In the genomic region with DNA sequence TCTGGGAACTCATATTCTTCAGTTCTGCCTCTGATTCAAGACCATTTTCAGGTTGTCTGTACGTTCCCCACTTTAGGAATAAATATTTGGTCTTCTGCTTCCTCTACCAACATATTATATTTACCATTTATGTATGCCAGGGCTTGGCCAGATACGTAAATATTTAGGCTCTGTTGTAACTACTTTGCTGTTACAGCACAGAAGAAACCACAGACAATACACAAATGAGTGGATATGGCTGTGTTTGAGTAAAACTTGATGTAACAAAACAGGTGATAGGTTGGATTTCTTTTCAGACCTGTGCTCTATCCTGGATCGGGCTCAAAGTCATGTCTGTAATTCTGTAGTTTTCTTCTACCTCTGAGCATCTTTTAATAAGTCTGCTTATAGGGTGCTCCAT, we compare ENCODE assay signal across 18 cellular contexts. TPM values are rescaled to one million over a fixed set of nuclear protein-coding genes. Genes with fewer than 3 reads are reported as not detected.
DNase-seq lines count a peak whose midpoint lies in the region; ATAC-seq, FAIRE-seq and TF ChIP-seq lines count a peak whose summit lies in the region.
"Had no signal": no experiment of that assay in that cellular context is flagged by ENCODE, and none has a peak within 500 bp of the region (broad histone marks: within the 10 kb centered on the region; RNA-seq: fewer than 3 reads in every experiment).

No MANE protein-coding gene starts in this region.

- H3K36me3 ChIP-seq in GM12878 (ENCODE audit: control insufficient read depth in 2 of 2, insufficient read depth in 2 of 2, low read length in 1 of 2) (peaks cover 0 to 35% of the 10 kb centered on the region in 2 experiments), neutrophil (peaks cover 35% of the 10 kb centered on the region), tibial artery (peaks cover 27 to 31% (median 29%) of the 10 kb centered on the region in 3 donors), Caco-2 (ENCODE audit: control insufficient read depth, insufficient read depth, low read length) (no peaks in the 10 kb centered on the region; the same call in 1 of the 2 replicates)

- intact Hi-C loops in activated CD4-positive, alpha-beta T cell treated with anti-CD3 and anti-CD28 coated beads for 36 hours (cut with DNase I, micrococcal nuclease), result loop anchor here in 1 of 2 experiments (5.0 kb wide), 1 partner anchor 36 kb away; a partner anchor contains a TSS
- intact Hi-C loops in GM12878 (cut with micrococcal nuclease; ENCODE audit: unreplicated experiment) (no loop called here), tibial artery (cut with DNase I; ENCODE audit: low total_unique reads) (no loop called here), Caco-2 (cut with micrococcal nuclease; ENCODE audit: unreplicated experiment) (no loop called here)

- no peaks in the 10 kb centered on the region for H3K9me3 ChIP-seq in GM12878 (replicated peaks; ENCODE audit: control insufficient read depth, insufficient read depth, low read length)
- no peaks in the 10 kb centered on the region for H3K9me3 ChIP-seq in neutrophil
- H3K9me3 ChIP-seq in tibial artery, result no peaks in the 10 kb centered on the region
- H3K9me3 ChIP-seq in Caco-2, result no peaks in the 10 kb centered on the region
- H3K9me3 ChIP-seq: upper lobe of right lung had no signal

- ATAC-seq in activated CD4-positive, alpha-beta T cell treated with anti-CD3 and anti-CD28 coated beads for 36 hours, result peak; percentile 94
- ATAC-seq in GM12878, result peak; percentile 67
- ATAC-seq: upper lobe of right lung had no signal

- in situ Hi-C loops in GM12878 (cut with MboI), result no loop called here

- DNase-seq in activated CD4-positive, alpha-beta T cell treated with anti-CD3 and anti-CD28 coated beads for 36 hours, result no peak
- no peak for DNase-seq in activated CD4-positive, alpha-beta T cell treated with anti-CD3 and anti-CD28 coated beads, Interleukin-2, amount 50 U/mL, for 48 hours
- DNase-seq in HL-60 (ENCODE audit: low read depth in 1 of 2, low spot score in 1 of 2) (no peak), GM12878 (ENCODE audit: low read depth, low spot score) (no peak), HPDE6-E6E7 (ENCODE audit: extremely low spot score) (no peak), tibial artery (no peak), Caco-2 (no peak)
- DNase-seq: activated CD8-positive, alpha-beta memory T cell treated with anti-CD3 and anti-CD28 coated beads, Interleukin-2, amount 50 U/mL, for 48 hours; amygdala; foreskin fibroblast; GM23248; Karpas-422; NCI-H2171 treated with DMSO at 0.1 percent for 48 hours; posterior cingulate gyrus; upper lobe of right lung had no signal

- POLR2A ChIA-PET in activated CD4-positive, alpha-beta T cell treated with anti-CD3 and anti-CD28 coated beads for 36 hours (lab: Charles Lee), result no interaction called here
- POLR2A ChIA-PET in GM12878 (lab: Charles Lee) (interaction anchor here (0.6 to 1.2 kb wide), 3 partner anchors 24 to 405 kb away, joined by 3 to 5 read pairs (median 4); no protein-coding TSS in a partner anchor), Caco-2 (lab: Charles Lee) (no interaction called here)

- CTCF ChIA-PET in activated CD4-positive, alpha-beta T cell treated with anti-CD3 and anti-CD28 coated beads for 36 hours (lab: Charles Lee), result interaction anchor here (0.7 to 1.2 kb wide), 2 partner anchors 21 to 27 kb away, joined by 3 to 5 read pairs; no protein-coding TSS in a partner anchor
- CTCF ChIA-PET in GM12878 (lab: Yijun Ruan, JAX) (interaction anchor here (0.6 to 1.8 kb wide), 3 partner anchors 13 to 208 kb away, joined by 4 to 7 read pairs (median 4); no protein-coding TSS in a partner anchor), Caco-2 (lab: Charles Lee) (no interaction called here)

- no peak for TF ChIP-seq EP300 in GM12878 (IDR thresholded peaks at IDR 0.05; ENCODE audit: borderline replicate concordance in 1 of 2, control insufficient read depth in 1 of 2, low read depth in 2 of 2, low read length in 2 of 2)

- no peak for FAIRE-seq in GM12878 (lab: Jason Lieb, UNC)

- 2% methylated on average over 3 of the region's 3 CpGs for WGBS in GM12878 (ENCODE audit: insufficient coverage, insufficient replicate concordance, low lambda C conversion rate, missing lambda C conversion rate)

- TF ChIP-seq CTCF in HL-60 (IDR thresholded peaks at IDR 0.05; ENCODE audit: insufficient read depth, low read length), result no peak
- no peak for TF ChIP-seq CTCF in GM12878 (IDR thresholded peaks at IDR 0.05 in 2 of 3, conservative IDR thresholded peaks at IDR 0.05 in 1 of 3; ENCODE audit: control insufficient read depth in 2 of 3, extremely low read depth in 1 of 3, insufficient read depth in 1 of 3, low read depth in 3 of 3, low read length in 3 of 3)
- no peak for TF ChIP-seq CTCF in neutrophil (IDR thresholded peaks at IDR 0.05)
- TF ChIP-seq CTCF in tibial artery (IDR thresholded peaks at IDR 0.05), result no peak
- TF ChIP-seq CTCF in Caco-2 (IDR thresholded peaks at IDR 0.05; ENCODE audit: insufficient read depth in 1 of 2, low read depth in 1 of 2, low read length in 1 of 2, severe bottlenecking in 1 of 2, unreplicated experiment in 1 of 2), result no peak

- H3K27ac ChIP-seq in HL-60 (replicated peaks), result peak overlapping the region; percentile 16; the same call in 1 of the 2 replicates
- no peak overlapping the region for H3K27ac ChIP-seq in GM12878 (ENCODE audit: control insufficient read depth, insufficient read depth)
- H3K27ac ChIP-seq in neutrophil, result peak overlapping the region; percentile 10
- H3K27ac ChIP-seq in tibial artery, result no peak overlapping the region
- H3K27ac ChIP-seq: C4-2B, GM23248, skin epidermis, upper lobe of right lung had no signal

- H3K4me1 ChIP-seq in GM12878 (ENCODE audit: control insufficient read depth, insufficient read depth, low read length) (peaks cover 4% of the 10 kb centered on the region; the same call in 1 of the 2 replicates), neutrophil (ENCODE audit: control insufficient read depth in 1 of 2, insufficient read depth in 1 of 2, low read depth in 1 of 2, low read length in 1 of 2) (peaks cover 8 to 12% of the 10 kb centered on the region in 2 experiments), tibial artery (peaks cover 0 to 72% (median 5%) of the 10 kb centered on the region in 4 donors), Caco-2 (no peaks in the 10 kb centered on the region)

- TF ChIP-seq RAD21 in GM12878 (IDR thresholded peaks at IDR 0.05; ENCODE audit: insufficient read depth, low read depth, low read length), result no peak

- no TSS peak for BruUV-seq in GM12878 (replicated peaks; lab: Mats Ljungman, UMichigan)
- no TSS peak for BruUV-seq in Caco-2 (replicated peaks; lab: Mats Ljungman, UMichigan)

- H3K4me3 ChIP-seq in HL-60 (replicated peaks; ENCODE audit: insufficient read depth, low read length) (no peak overlapping the region), GM12878 (no peak overlapping the region), neutrophil (ENCODE audit: low read depth in 1 of 2, low read length in 1 of 2) (no peak overlapping the region), tibial artery (no peak overlapping the region), Caco-2 (ENCODE audit: low read depth, low read length) (no peak overlapping the region)
- H3K4me3 ChIP-seq: GM23248, skin epidermis, upper lobe of right lung had no signal

- H2AFZ ChIP-seq in GM12878 (ENCODE audit: control insufficient read depth, low read depth, low read length), result no peak overlapping the region
- H2AFZ ChIP-seq: GM23248 had no signal

- H3K4me2 ChIP-seq in GM12878 (ENCODE audit: control insufficient read depth, insufficient read depth), result no peak overlapping the region

- H3K27me3 Mint-ChIP-seq in activated CD4-positive, alpha-beta T cell treated with anti-CD3 and anti-CD28 coated beads for 36 hours, result no peaks in the 10 kb centered on the region
- H3K27me3 Mint-ChIP-seq in Caco-2 (ENCODE audit: insufficient read depth, unreplicated experiment), result no peaks in the 10 kb centered on the region

- no peaks in the 10 kb centered on the region for H3K9me3 Mint-ChIP-seq in activated CD4-positive, alpha-beta T cell treated with anti-CD3 and anti-CD28 coated beads for 36 hours (ENCODE audit: low read depth)
- no peaks in the 10 kb centered on the region for H3K9me3 Mint-ChIP-seq in Caco-2 (ENCODE audit: unreplicated experiment)

- no peak overlapping the region for H3K9ac ChIP-seq in GM12878 (ENCODE audit: control insufficient read depth, insufficient read depth, low read length)
- H3K9ac ChIP-seq: GM23248 had no signal

- SMC1A ChIA-PET in GM12878 (lab: Charles Lee; ENCODE audit: uncharacterized antibody, unreplicated experiment), result interaction anchor here (1.2 kb wide), 1 partner anchor 9 kb away, joined by 3 read pairs; no protein-coding TSS in a partner anchor

- H3K4me3 Mint-ChIP-seq in activated CD4-positive, alpha-beta T cell treated with anti-CD3 and anti-CD28 coated beads for 36 hours, result no peak overlapping the region
- no peak overlapping the region for H3K4me3 Mint-ChIP-seq in Caco-2 (ENCODE audit: unreplicated experiment)

- H3K27me3 ChIP-seq in HL-60 (ENCODE audit: insufficient read depth, poor library complexity, severe bottlenecking) (no peaks in the 10 kb centered on the region), GM12878 (replicated peaks in 1 of 2; ENCODE audit: control insufficient read depth in 2 of 2, insufficient read depth in 2 of 2, low read length in 1 of 2) (no peaks in the 10 kb centered on the region), neutrophil (no peaks in the 10 kb centered on the region), tibial artery (no peaks in the 10 kb centered on the region), Caco-2 (replicated peaks; ENCODE audit: control insufficient read depth, insufficient read depth, low read length) (no peaks in the 10 kb centered on the region)
- H3K27me3 ChIP-seq: upper lobe of right lung had no signal

- RAD21 ChIA-PET in GM12878 (lab: Charles Lee; ENCODE audit: unreplicated experiment), result interaction anchor here (1.0 kb wide), 1 partner anchor 201 kb away, joined by 3 read pairs; no protein-coding TSS in a partner anchor

- H4K20me1 ChIP-seq in GM12878 (ENCODE audit: control insufficient read depth, insufficient read depth), result no peaks in the 10 kb centered on the region; the same call in 1 of the 2 replicates

- peaks cover 46% of the 10 kb centered on the region for H3K4me1 Mint-ChIP-seq in activated CD4-positive, alpha-beta T cell treated with anti-CD3 and anti-CD28 coated beads for 36 hours
- no peaks in the 10 kb centered on the region for H3K4me1 Mint-ChIP-seq in Caco-2 (ENCODE audit: low read depth, unreplicated experiment)

- H3K36me3 Mint-ChIP-seq in activated CD4-positive, alpha-beta T cell treated with anti-CD3 and anti-CD28 coated beads for 36 hours (ENCODE audit: low read depth), result peaks cover 32% of the 10 kb centered on the region
- peaks cover 54% of the 10 kb centered on the region for H3K36me3 Mint-ChIP-seq in Caco-2 (ENCODE audit: insufficient read depth, unreplicated experiment)

- peak overlapping the region; percentile 42 for H3K27ac Mint-ChIP-seq in activated CD4-positive, alpha-beta T cell treated with anti-CD3 and anti-CD28 coated beads for 36 hours
- H3K27ac Mint-ChIP-seq in Caco-2 (ENCODE audit: unreplicated experiment), result no peak overlapping the region

- peaks cover 53% of the 10 kb centered on the region for H3K79me2 ChIP-seq in GM12878 (ENCODE audit: control insufficient read depth, insufficient read depth, low read length)

- no peak for TF ChIP-seq POLR2A in GM12878 (IDR thresholded peaks at IDR 0.05; ENCODE audit: low read depth, low read length)

RNA-seq across cellular contexts. Expression of a gene that starts 37.5 kb away (rescaled TPM):
- total RNA-seq in activated CD4-positive, alpha-beta T cell treated with anti-CD3 and anti-CD28 coated beads for 36 hours, result 100 to 1,000 TPM; 174 to 242 TPM
- total RNA-seq in GM12878 (2013; cell fraction: nucleolus; rRNA removed), result 248 and 255 TPM in 2 replicates
- total RNA-seq in GM12878 (2014; rRNA removed) (113 and 117 TPM in 2 replicates), GM12878 (2014; rRNA removed; fragmentation: Illumina TruSeq; extraction: Trizol) (121 and 125 TPM in 2 replicates), GM12878 (2021) (105 and 115 TPM in 2 replicates), Caco-2 (2022) (216 and 239 TPM in 2 replicates)
- polyA plus RNA-seq in GM12878 (2011; ENCODE audit: low read depth), result 52.6 TPM
- polyA plus RNA-seq in GM12878 (2011; rRNA removed) (203 and 292 TPM in 2 replicates), GM12878 (2014; fragmentation: Illumina TruSeq; extraction: Trizol) (201 and 225 TPM in 2 replicates), GM12878 (2014; fragmentation: Nextera tagmentation; extraction: Ambion mirVana) (10 to 100 TPM; 88.9 to 95.0 TPM), GM12878 (2014; rRNA removed) (121 and 129 TPM in 2 replicates), GM12878 (2016; fragmentation: Nextera tagmentation; extraction: Ambion mirVana) (100 to 1,000 TPM; 208 to 219 TPM)
- 80.2 and 93.0 TPM in 2 replicates for polyA plus RNA-seq in GM12878 (2011; cell fraction: cytosol; rRNA removed)
- polyA plus RNA-seq in GM12878 (2011; cell fraction: nucleus; rRNA removed), result 61.6 and 84.0 TPM in 2 replicates
- polyA plus RNA-seq in GM12878 (2012), result 86.1 and 107 TPM in 2 replicates
- polyA minus RNA-seq in GM12878 (2011; rRNA and poly(A)+ RNA removed), result 53.3 and 76.7 TPM in 2 replicates
- polyA minus RNA-seq in GM12878 (2011; cell fraction: cytosol; rRNA and poly(A)+ RNA removed), result 30.6 and 58.6 TPM in 2 replicates
- 33.7 and 63.2 TPM in 2 replicates for polyA minus RNA-seq in GM12878 (2011; cell fraction: nucleus; rRNA and poly(A)+ RNA removed)

RNA-seq across cellular contexts. Expression of a gene that starts 38.6 kb away (rescaled TPM):
- total RNA-seq in activated CD4-positive, alpha-beta T cell treated with anti-CD3 and anti-CD28 coated beads for 36 hours, result 100 to 1,000 TPM; 136 to 142 TPM
- total RNA-seq in GM12878 (2013; cell fraction: nucleolus; rRNA removed), result 244 and 271 TPM in 2 replicates
- 73.5 and 92.4 TPM in 2 replicates for total RNA-seq in GM12878 (2014; rRNA removed)
- 99.5 and 101 TPM in 2 replicates for total RNA-seq in GM12878 (2014; rRNA removed; fragmentation: Illumina TruSeq; extraction: Trizol)
- total RNA-seq in GM12878 (2021), result 73.1 and 73.4 TPM in 2 replicates
- polyA plus RNA-seq in GM12878 (2011; ENCODE audit: low read depth), result 42.7 TPM
- 109 and 186 TPM in 2 replicates for polyA plus RNA-seq in GM12878 (2011; rRNA removed)
- 49.6 and 70.3 TPM in 2 replicates for polyA plus RNA-seq in GM12878 (2011; cell fraction: cytosol; rRNA removed)
- polyA plus RNA-seq in GM12878 (2011; cell fraction: nucleus; rRNA removed), result 79.8 and 123 TPM in 2 replicates
- polyA plus RNA-seq in GM12878 (2012), result 37.0 and 41.6 TPM in 2 replicates
- polyA plus RNA-seq in GM12878 (2014; fragmentation: Illumina TruSeq; extraction: Trizol), result 111 and 147 TPM in 2 replicates
- polyA plus RNA-seq in GM12878 (2014; fragmentation: Nextera tagmentation; extraction: Ambion mirVana), result 10 to 100 TPM; 79.4 to 85.2 TPM
- 71.9 and 78.6 TPM in 2 replicates for polyA plus RNA-seq in GM12878 (2014; rRNA removed)
- polyA plus RNA-seq in GM12878 (2016; fragmentation: Nextera tagmentation; extraction: Ambion mirVana), result 100 to 1,000 TPM; 120 to 132 TPM
- polyA minus RNA-seq in GM12878 (2011; rRNA and poly(A)+ RNA removed), result 57.7 and 77.1 TPM in 2 replicates
- 43.7 and 51.8 TPM in 2 replicates for polyA minus RNA-seq in GM12878 (2011; cell fraction: cytosol; rRNA and poly(A)+ RNA removed)
- 28.8 and 52.0 TPM in 2 replicates for polyA minus RNA-seq in GM12878 (2011; cell fraction: nucleus; rRNA and poly(A)+ RNA removed)
- 119 and 125 TPM in 2 replicates for total RNA-seq in Caco-2 (2022)

Comparison
In these comparisons a context has a peak if more than half of its experiments do, and no peak if none do; other contexts are left out.
1. H3K27ac ChIP-seq: peak in HL-60 (single experiment) and neutrophil (single experiment); none in GM12878 (single experiment) and tibial artery (0 of 2).